8 cellular contexts compared by ENCODE assay signal in the genomic region with DNA sequence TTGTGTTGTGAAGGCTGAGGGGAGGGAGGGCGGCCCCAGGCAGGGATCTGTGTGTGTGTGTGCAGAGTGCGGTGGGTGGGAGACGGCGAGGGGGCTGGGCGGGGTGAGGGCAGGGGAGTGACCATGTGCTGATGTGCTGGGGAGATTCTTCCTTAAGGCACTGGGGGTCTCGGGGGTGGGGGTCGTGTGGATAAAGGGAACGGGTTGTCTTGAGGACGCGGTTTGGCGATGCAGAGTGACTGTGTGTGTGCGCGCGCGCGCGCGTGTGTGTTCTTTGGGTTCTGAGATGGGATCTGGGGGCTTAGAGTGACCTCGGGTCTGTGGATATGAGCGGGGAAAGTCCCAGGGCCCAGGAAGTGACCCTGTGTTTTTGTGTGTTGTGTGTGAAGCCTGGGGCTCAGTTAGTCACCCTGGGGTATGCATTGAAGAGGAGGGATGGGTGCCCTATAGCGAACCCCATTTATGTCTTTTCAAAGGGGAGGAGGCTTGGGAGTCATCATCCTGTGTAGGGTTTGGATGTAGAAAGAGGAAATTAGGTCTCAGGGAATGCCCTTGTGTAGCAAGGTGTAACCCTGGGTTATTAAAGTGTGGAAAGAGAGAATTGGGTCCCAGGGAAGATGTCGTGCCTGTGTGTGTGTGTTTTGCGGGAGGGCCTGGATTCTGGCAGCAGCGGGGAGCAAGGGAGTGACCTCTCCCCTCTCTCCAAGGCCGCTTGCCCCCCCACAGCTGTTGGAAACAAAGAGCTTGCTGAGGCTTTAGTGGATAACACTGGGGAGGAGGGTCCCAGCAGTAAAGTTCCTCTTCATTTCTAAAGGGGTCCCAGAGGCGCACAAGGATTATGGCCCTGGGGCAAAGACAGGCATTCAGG. TPM values are rescaled to one million over a fixed set of nuclear protein-coding genes. Genes with fewer than 3 reads are reported as not detected.
A peak's percentile ranks its signal among the peaks of the same experiment; 100 is the strongest.
DNase-seq lines count a peak whose midpoint lies in the region; ATAC-seq, FAIRE-seq and TF ChIP-seq lines count a peak whose summit lies in the region.

No MANE protein-coding gene starts in this region.

- no peak for TF ChIP-seq POLR2A in GM12892 (IDR thresholded peaks at IDR 0.05; ENCODE audit: low read depth, low read length)

- H3K4me1 ChIP-seq in BE2C (no peaks in the 10 kb centered on the region), Loucy (ENCODE audit: insufficient read depth, low read length, poor library complexity, severe bottlenecking) (peaks cover 23% of the 10 kb centered on the region)

- DNase-seq in BE2C, result peak; percentile 34
- DNase-seq in dermis blood vessel endothelial cell, result peak; percentile 15
- no peak for DNase-seq in GM12892 (ENCODE audit: insufficient read length)
- no peak for DNase-seq in urothelium cell line (ENCODE audit: low spot score)

- peaks cover 26% of the 10 kb centered on the region for H3K4me1 Mint-ChIP-seq in nephron

- peak overlapping the region; percentile 77 for H3K9ac ChIP-seq in Loucy (ENCODE audit: low read depth, low read length, poor library complexity, severe bottlenecking)

- no peak for ATAC-seq in HG02588 (IDR thresholded peaks at IDR 0.05; ENCODE audit: unreplicated experiment)
- no peak for ATAC-seq in GM21360 (IDR thresholded peaks at IDR 0.05; ENCODE audit: unreplicated experiment)

- no peak for TF ChIP-seq CTCF in BE2C (IDR thresholded peaks at IDR 0.05; ENCODE audit: low read depth, low read length)
- no peak for TF ChIP-seq CTCF in Loucy (conservative IDR thresholded peaks at IDR 0.05; ENCODE audit: low read length)
- no peak for TF ChIP-seq CTCF in nephron (IDR thresholded peaks at IDR 0.05; ENCODE audit: unreplicated experiment in 3 of 3)

- H3K27me3 ChIP-seq in BE2C (no peaks in the 10 kb centered on the region), Loucy (ENCODE audit: insufficient read depth, low read length, poor library complexity, severe bottlenecking) (no peaks in the 10 kb centered on the region)

- no peaks in the 10 kb centered on the region; the same call in 1 of the 2 replicates for H3F3A ChIP-seq in Loucy (ENCODE audit: low read depth)

- peaks cover 14% of the 10 kb centered on the region; the same call in 1 of the 2 replicates for H3K79me2 ChIP-seq in Loucy (ENCODE audit: insufficient read depth, low read length)

- H3K9me3 ChIP-seq in BE2C, result no peaks in the 10 kb centered on the region; the same call in 1 of the 2 replicates
- H3K9me3 ChIP-seq in Loucy (ENCODE audit: insufficient read depth, low read depth, low read length), result no peaks in the 10 kb centered on the region

- H3K4me3 Mint-ChIP-seq in nephron, result peak overlapping the region; percentile 90 to 92 (median 91)

- peaks cover 4% of the 10 kb centered on the region for H4K20me1 ChIP-seq in Loucy (ENCODE audit: insufficient read depth, low read length, poor library complexity, severe bottlenecking)

- H3K27ac Mint-ChIP-seq in nephron, result peak overlapping the region; percentile 31 to 85 (median 39)

- peak overlapping the region; percentile 81 for H3K4me2 ChIP-seq in Loucy (ENCODE audit: low read depth, low read length, poor library complexity, severe bottlenecking)

- peaks cover 15% of the 10 kb centered on the region for H3K36me3 Mint-ChIP-seq in nephron (ENCODE audit: low read depth)

- no peaks in the 10 kb centered on the region for H3K27me3 Mint-ChIP-seq in nephron (ENCODE audit: low read depth)

- no peaks in the 10 kb centered on the region for H3K36me3 ChIP-seq in BE2C
- no peaks in the 10 kb centered on the region for H3K36me3 ChIP-seq in Loucy (ENCODE audit: insufficient read depth, low read length)

- FAIRE-seq in GM12892 (lab: Jason Lieb, UNC), result no peak
- no peak for FAIRE-seq in urothelium cell line (lab: Jason Lieb, UNC)

- H2AFZ ChIP-seq in Loucy (ENCODE audit: low read length), result peak overlapping the region; percentile 99

- peak overlapping the region; percentile 75 for H3K4me3 ChIP-seq in BE2C (ENCODE audit: low read depth, low read length)
- peak overlapping the region; percentile 91 for H3K4me3 ChIP-seq in Loucy (ENCODE audit: low read length, poor library complexity, severe bottlenecking)

- no peaks in the 10 kb centered on the region for H3K9me3 Mint-ChIP-seq in nephron

- no peaks in the 10 kb centered on the region for H3K9me2 ChIP-seq in Loucy (replicated peaks; ENCODE audit: low read depth, low read length)

RNA-seq across cellular contexts. Expression of gene TMEFF1, which starts 1.4 kb away (rescaled TPM):
- polyA plus RNA-seq in BE2C (2012; ENCODE audit: insufficient read depth, insufficient read length, low read depth), result 0.63 TPM
- total RNA-seq in dermis blood vessel endothelial cell, result 9.2 and 19.3 TPM in 2 replicates
- not detected for polyA plus RNA-seq in GM12892 (2012; ENCODE audit: missing spikeins)

RNA-seq across cellular contexts. Expression of gene MSANTD3, which starts 47.4 kb away (rescaled TPM):
- polyA plus RNA-seq in BE2C (2012; ENCODE audit: insufficient read depth, insufficient read length, low read depth), result 42.3 TPM
- 53.4 and 57.3 TPM in 2 replicates for total RNA-seq in dermis blood vessel endothelial cell
- 12.8 TPM for polyA plus RNA-seq in GM12892 (2012; ENCODE audit: missing spikeins)

Comparison
In these comparisons a context has a peak if more than half of its experiments do, and no peak if none do; other contexts are left out.
1. DNase-seq: peak in BE2C (single experiment) and dermis blood vessel endothelial cell (single experiment); none in GM12892 (single experiment) and urothelium cell line (single experiment).